Comparison of ENCODE assay signal across 1 cellular context in genomic region chr17:38872671-38873385, GRCh38.
TF ChIP-seq lines count a peak whose summit lies in the region.

No MANE protein-coding gene starts in this region.

TF ChIP-seq in H1, 55 proteins besides CTCF, POLR2A, EP300 and RAD21:
- TF ChIP-seq HDAC2 (IDR thresholded peaks at IDR 0.05; ENCODE audit: borderline replicate concordance in 1 of 2, low read depth in 2 of 2, low read length in 2 of 2) = no peak
